ENCODE assay signal across 2 cellular contexts in genomic region chr4:46994007-46994405, GRCh38.
TF ChIP-seq lines count a peak whose summit lies in the region.

No MANE protein-coding gene starts in this region.

TF ChIP-seq in IMR-90, 13 proteins besides CTCF, POLR2A, EP300 and RAD21:
- TF ChIP-seq RFX5 (IDR thresholded peaks at IDR 0.05; ENCODE audit: low read depth, low read length) (no peak), CEBPB (IDR thresholded peaks at IDR 0.05; ENCODE audit: low read depth, low read length) (0 out of 2 replicates have a peak, but pooled peaks have one; percentile 13)

TF ChIP-seq in endothelial cell of umbilical vein, 7 proteins besides CTCF, POLR2A, EP300 and RAD21:
- TF ChIP-seq EZH2 (IDR thresholded peaks at IDR 0.05; ENCODE audit: borderline replicate concordance, low read depth, low read length, severe bottlenecking) (peak; percentile 14), JUN (IDR thresholded peaks at IDR 0.05; ENCODE audit: borderline replicate concordance, insufficient read depth, insufficient read length, low read depth) (no peak), FOS (IDR thresholded peaks at IDR 0.05; ENCODE audit: borderline replicate concordance, insufficient read depth, low read length) (no peak)
